ENCODE assay signal across 8 cellular contexts in the genomic region with DNA sequence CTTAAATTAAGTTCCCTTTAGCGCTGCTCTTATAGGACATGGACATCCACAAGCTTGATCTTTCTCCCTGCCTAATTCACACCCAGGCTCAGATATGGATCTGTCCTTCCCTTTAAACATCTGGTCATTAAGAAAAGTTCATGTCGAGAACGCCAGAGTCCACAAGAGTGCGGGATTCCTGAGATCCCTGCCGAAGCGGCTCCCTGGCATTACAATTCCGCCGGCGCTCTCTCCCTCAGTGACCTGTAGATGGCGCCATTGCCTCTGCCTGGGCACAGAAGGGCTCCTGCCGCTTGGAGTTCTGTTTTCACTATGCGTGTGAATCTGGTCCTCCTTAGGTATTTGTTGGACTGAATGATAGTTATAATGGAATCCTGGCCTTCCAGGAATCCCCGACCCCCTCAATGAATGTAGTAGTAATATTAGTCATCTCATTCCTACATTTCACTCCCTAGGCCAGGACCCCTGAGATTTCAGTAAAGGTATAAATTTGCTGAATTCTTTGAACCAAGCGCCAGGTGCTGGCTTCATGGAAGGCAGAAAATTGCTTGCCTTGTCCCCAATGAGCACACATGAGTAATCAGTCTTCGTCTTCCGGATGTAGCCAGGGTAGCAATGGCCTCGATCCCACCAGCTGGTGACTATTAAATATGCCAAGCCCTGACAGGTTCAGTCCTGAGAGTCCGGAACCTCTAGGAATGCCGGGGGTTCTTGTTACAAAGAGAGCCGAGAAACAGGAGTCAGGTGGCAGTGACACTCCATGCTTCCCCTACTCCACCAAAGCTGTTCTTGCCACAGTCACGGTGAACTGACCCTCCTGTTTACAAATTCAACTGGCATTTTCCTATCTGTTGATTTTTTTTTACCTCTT. TPM values are rescaled to one million over a fixed set of nuclear protein-coding genes. Genes with fewer than 3 reads are reported as not detected.
DNase-seq lines count a peak whose midpoint lies in the region; ATAC-seq and TF ChIP-seq lines count a peak whose summit lies in the region.

No MANE protein-coding gene starts in this region.

- TF ChIP-seq CTCF in lower leg skin (IDR thresholded peaks at IDR 0.05), result peak in 1 of 3 donors; percentile 38

- intact Hi-C loops in lower leg skin (cut with DNase I; ENCODE audit: low total_unique reads), result loop anchor here (10.0 kb wide), 1 partner anchor 63 kb away; no protein-coding TSS in a partner anchor

- DNase-seq in DMS153 (lab: John Stamatoyannopoulos, UW) (peak; percentile 48), NCI-H748 (lab: John Stamatoyannopoulos, UW; ENCODE audit: unreplicated experiment) (peak; percentile 61), dermis microvascular lymphatic vessel endothelial cell (ENCODE audit: low read depth in 2 of 2) (peak; percentile 33 to 75), lower leg skin (ENCODE audit: low spot score in 2 of 2) (peak; percentile 66 to 96)
- peak; percentile 55 to 59 for DNase-seq in activated CD4-positive, alpha-beta T cell treated with anti-CD3 and anti-CD28 coated beads, Interleukin-2, amount 50 U/mL, for 4 hours
- DNase-seq in stimulated activated CD4-positive, alpha-beta T cell treated with anti-CD3 and anti-CD28 coated beads, TNF-alpha, amount 100 ng/mL, for 4 hours (ENCODE audit: low read depth in 3 of 3), result peak; percentile 45 to 52 (median 46)

- 18% methylated on average over 21 of the region's 21 CpGs for WGBS in lower leg skin, 2 donors

- ATAC-seq in HG02973 (IDR thresholded peaks at IDR 0.05; ENCODE audit: unreplicated experiment) (peak; percentile 58), GM18858 (IDR thresholded peaks at IDR 0.05; ENCODE audit: unreplicated experiment) (no peak)

- H3K4me3 ChIP-seq in lower leg skin (ENCODE audit: low read depth, poor library complexity, severe bottlenecking), result no peak overlapping the region

- no peak for TF ChIP-seq POLR2A in lower leg skin (IDR thresholded peaks at IDR 0.05)

RNA-seq across cellular contexts. Expression of a gene that starts 26.4 kb away (rescaled TPM):
- total RNA-seq in dermis microvascular lymphatic vessel endothelial cell (under 0.01 TPM in 2 replicates), lower leg skin (10 to 100 TPM; 26.8 to 57.6 (median 39.4) TPM)

RNA-seq across cellular contexts. Expression of a gene that starts 38.4 kb away (rescaled TPM):
- total RNA-seq in dermis microvascular lymphatic vessel endothelial cell (not detected in 2 replicates), lower leg skin (1 to 10 TPM in 3 of 4 donors, not detected in 1; 1.7 to 6.4 (median 4.3) TPM)

RNA-seq across cellular contexts. Expression of a gene that starts 41.6 kb away (rescaled TPM):
- total RNA-seq in dermis microvascular lymphatic vessel endothelial cell (0.13 TPM in 2 replicates), lower leg skin (1 to 10 TPM in 2 of 4 donors, under 1 TPM in 2; 0.42 to 1.2 (median 0.82) TPM)

Comparison
In these comparisons a context has a peak if more than half of its experiments do, and no peak if none do; other contexts are left out.
1. RNA of a gene that starts 26.4 kb away (total RNA-seq): 26.8 to 57.6 TPM in lower leg skin; under 0.01 TPM in dermis microvascular lymphatic vessel endothelial cell; every median in the first group is over 10 times any median in the second.
2. Peak in every context shown above with its lines, with median percentiles within 50 percentile points of each other: DNase-seq.